ENCODE assay signal across 23 cellular contexts in genomic region chr14:37139710-37140109, GRCh38. TPM values are rescaled to one million over a fixed set of nuclear protein-coding genes. Genes with fewer than 3 reads are reported as not detected.
"Had no signal": no experiment of that assay in that cellular context is flagged by ENCODE, and none has a peak within 500 bp of the region (broad histone marks: within the 10 kb centered on the region; RNA-seq: fewer than 3 reads in every experiment).

No MANE protein-coding gene starts in this region.

- H3K4me1 ChIP-seq: heart right ventricle, left lung, prostate gland, spleen, vagina had no signal

- H3K4me3 ChIP-seq: heart right ventricle, left lung, ovary, prostate gland, spleen, thoracic aorta, vagina had no signal

- H3K27ac ChIP-seq: epithelial cell of prostate, heart right ventricle, left lung, ovary, prostate gland, spleen, thoracic aorta, vagina, WERI-Rb-1 had no signal

- DNase-seq: activated CD4-positive, alpha-beta T cell treated with anti-CD3 and anti-CD28 coated beads, Interleukin-2, amount 10 ng/mL, durations not matched to agents 7 days and 5 days; activated CD4-positive, CD25-positive, alpha-beta regulatory T cell treated with anti-CD3 and anti-CD28 coated beads, Interleukin-2, amount 50 U/mL, for 72 hours; activated gamma-delta T cell treated with Interleukin-2 at 50 U/mL for 16 hours; activated T-cell treated with anti-CD3 and anti-CD28 coated beads, Interleukin-2, amount 50 U/mL, for 1 hour; aorta; cortex of kidney; endodermal cell; heart right ventricle; kidney; left lung; midbrain; ovary; spleen; stimulated activated CD4-positive, alpha-beta T cell treated with anti-CD3 and anti-CD28 coated beads, Interleukin-4, amount 100 ng/mL, for 1 hour; stimulated activated naive CD4-positive, alpha-beta T cell treated with Interleukin-2 at 50 U/mL for 16 hours; WERI-Rb-1 had no signal

- FAIRE-seq: bronchial epithelial cell, TTC549 had no signal

- H3K27me3 ChIP-seq: left lung, ovary, spleen, vagina had no signal

- ATAC-seq: heart right ventricle; left lung; natural killer cell treated with Interleukin-12 subunit alpha and Interleukin-12 subunit beta and Interleukin-15 and Interleukin-18, amount 100 ng/mL, for 72 hours had no signal

- H3K36me3 ChIP-seq: heart right ventricle, left lung, ovary, prostate gland, spleen, thoracic aorta, vagina, WERI-Rb-1 had no signal

- H3K9me3 ChIP-seq: heart right ventricle, left lung, ovary, prostate gland, spleen, thoracic aorta, vagina had no signal

RNA-seq across cellular contexts. Expression of gene SLC25A21, which starts 32.7 kb away (rescaled TPM):
- total RNA-seq: activated CD4-positive, alpha-beta T cell treated with anti-CD3 and anti-CD28 coated beads, Interleukin-2, amount 10 ng/mL, durations not matched to agents 7 days and 5 days; natural killer cell treated with Interleukin-12 subunit alpha and Interleukin-12 subunit beta and Interleukin-15 and Interleukin-18, amount 100 ng/mL, for 72 hours had no signal

RNA-seq across cellular contexts. Expression of gene MIPOL1, which starts 58.0 kb away (rescaled TPM):
- total RNA-seq: activated CD4-positive, alpha-beta T cell treated with anti-CD3 and anti-CD28 coated beads, Interleukin-2, amount 10 ng/mL, durations not matched to agents 7 days and 5 days; natural killer cell treated with Interleukin-12 subunit alpha and Interleukin-12 subunit beta and Interleukin-15 and Interleukin-18, amount 100 ng/mL, for 72 hours had no signal
